In the genomic region with DNA sequence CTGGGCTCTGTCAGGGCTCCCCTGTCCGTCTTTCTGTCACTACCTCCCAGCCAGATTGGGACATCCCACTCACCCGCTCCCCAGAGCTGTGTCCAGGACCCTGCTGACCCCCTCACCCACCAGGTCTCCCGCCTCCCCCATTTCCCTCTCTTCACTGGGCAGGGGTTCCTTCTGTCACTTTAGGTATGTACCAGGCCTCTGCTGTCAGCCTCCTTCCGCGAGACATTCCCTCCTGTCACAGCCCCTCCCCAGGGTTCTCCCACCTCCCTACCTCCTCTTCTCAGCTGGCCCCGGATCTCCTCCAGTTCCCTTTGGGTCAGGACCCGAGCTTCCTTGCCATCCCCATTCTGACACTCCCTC, we compare ENCODE assay signal across 8 cellular contexts. TPM values are rescaled to one million over a fixed set of nuclear protein-coding genes. Genes with fewer than 3 reads are reported as not detected.
A peak's percentile ranks its signal among the peaks of the same experiment; 100 is the strongest.
DNase-seq lines count a peak whose midpoint lies in the region; ATAC-seq and TF ChIP-seq lines count a peak whose summit lies in the region.

No MANE protein-coding gene starts in this region.

- no peaks in the 10 kb centered on the region for H3K9me2 ChIP-seq in hepatocyte (replicated peaks; ENCODE audit: insufficient read depth)

- WGBS in hepatocyte (ENCODE audit: low lambda C conversion rate, missing lambda C conversion rate) = 6% methylated on average over 7 of the region's 7 CpGs

- intact Hi-C loops in activated CD4-positive, alpha-beta memory T cell treated with anti-CD3 and anti-CD28 coated beads for 36 hours (cut with micrococcal nuclease) = loop anchor here (5.0 to 10.0 kb wide), 3 partner anchors 269 to 581 kb away; partner anchors contain the start of genes SHB, SLC25A51 and TRMT10B

- no peak for ATAC-seq in HG03025 (IDR thresholded peaks at IDR 0.05; ENCODE audit: low FRiP score, unreplicated experiment)
- ATAC-seq in GM21360 (IDR thresholded peaks at IDR 0.05; ENCODE audit: unreplicated experiment) = no peak

- CTCF ChIA-PET in activated CD4-positive, alpha-beta memory T cell treated with anti-CD3 and anti-CD28 coated beads for 36 hours (lab: Charles Lee) = interaction anchor here (1.0 to 2.9 kb wide), 3 partner anchors 75 to 108 kb away, joined by 4 to 12 read pairs (median 5); partner anchors contain the start of gene TOMM5

- H3K36me3 Mint-ChIP-seq in activated CD4-positive, alpha-beta memory T cell treated with anti-CD3 and anti-CD28 coated beads for 36 hours = peaks cover 40% of the 10 kb centered on the region

- POLR2A ChIA-PET in activated CD4-positive, alpha-beta memory T cell treated with anti-CD3 and anti-CD28 coated beads for 36 hours (lab: Charles Lee) = interaction anchor here (0.9 to 3.5 kb wide), 6 partner anchors 15 to 417 kb away, joined by 3 to 24 read pairs (median 4); partner anchors contain the start of genes TOMM5 and ZBTB5

- H3K9me3 Mint-ChIP-seq in activated CD4-positive, alpha-beta memory T cell treated with anti-CD3 and anti-CD28 coated beads for 36 hours = no peaks in the 10 kb centered on the region

- H3K27ac ChIP-seq in hepatocyte (peak overlapping the region; percentile 58), skin epidermis (peak overlapping the region in 20 of 21 experiments; percentile 28 to 95 (median 82))

- no peaks in the 10 kb centered on the region for H3K9me3 ChIP-seq in hepatocyte (ENCODE audit: low read depth)

- peaks cover 35% of the 10 kb centered on the region for H3K4me1 Mint-ChIP-seq in activated CD4-positive, alpha-beta memory T cell treated with anti-CD3 and anti-CD28 coated beads for 36 hours (ENCODE audit: low read depth)

- no peaks in the 10 kb centered on the region for H3K27me3 ChIP-seq in hepatocyte

- H3K27me3 Mint-ChIP-seq in activated CD4-positive, alpha-beta memory T cell treated with anti-CD3 and anti-CD28 coated beads for 36 hours = peaks cover 6% of the 10 kb centered on the region

- peak overlapping the region; percentile 91 for H3K27ac Mint-ChIP-seq in activated CD4-positive, alpha-beta memory T cell treated with anti-CD3 and anti-CD28 coated beads for 36 hours

- no peaks in the 10 kb centered on the region for H4K20me1 ChIP-seq in hepatocyte (ENCODE audit: insufficient read depth, poor library complexity, severe bottlenecking)

- H3K4me3 ChIP-seq in HFF-Myc (replicated peaks; ENCODE audit: low read depth, low read length) (peak overlapping the region; percentile 99), hepatocyte (peak overlapping the region; percentile 56), skin epidermis (peak overlapping the region; percentile 52 to 84 (median 76))

- peak overlapping the region; percentile 97 for H3K4me2 ChIP-seq in hepatocyte

- H3K4me1 ChIP-seq in hepatocyte (ENCODE audit: insufficient read depth) = peaks cover 6% of the 10 kb centered on the region

- H3K79me2 ChIP-seq in hepatocyte = peaks cover 9% of the 10 kb centered on the region

- DNase-seq in HFF-Myc (ENCODE audit: extremely low read depth, low read depth) = no peak
- no peak for DNase-seq in activated CD4-positive, alpha-beta memory T cell treated with anti-CD3 and anti-CD28 coated beads for 36 hours
- DNase-seq in hepatocyte (ENCODE audit: low spot score) = no peak
- DNase-seq in NCI-H1092 (lab: John Stamatoyannopoulos, UW) = no peak
- no peak for DNase-seq in NCI-H1436 treated with DMSO at 0.1 percent for 48 hours (lab: John Stamatoyannopoulos, UW)

- peak overlapping the region; percentile 88 for H3K4me3 Mint-ChIP-seq in activated CD4-positive, alpha-beta memory T cell treated with anti-CD3 and anti-CD28 coated beads for 36 hours

- peak overlapping the region; percentile 69 for H2AFZ ChIP-seq in hepatocyte

- TF ChIP-seq CTCF in HFF-Myc (IDR thresholded peaks at IDR 0.05; ENCODE audit: low read depth, low read length, missing control alignments) (no peak), hepatocyte (IDR thresholded peaks at IDR 0.05; ENCODE audit: poor library complexity) (no peak)

- no peaks in the 10 kb centered on the region for H3K36me3 ChIP-seq in hepatocyte (replicated peaks; ENCODE audit: insufficient read depth, low read depth)

RNA-seq across cellular contexts. Expression of gene POLR1E, which starts 0.5 kb away (rescaled TPM):
- total RNA-seq in activated CD4-positive, alpha-beta memory T cell treated with anti-CD3 and anti-CD28 coated beads for 36 hours = 10 to 100 TPM; 56.7 to 58.0 TPM
- total RNA-seq in hepatocyte = 13.3 and 13.6 TPM in 2 replicates
- polyA plus RNA-seq in hepatocyte = 6.5 and 8.4 TPM in 2 replicates

RNA-seq across cellular contexts. Expression of gene ZBTB5, which starts 21.0 kb away (rescaled TPM):
- 1 to 10 TPM; 8.3 to 9.3 TPM for total RNA-seq in activated CD4-positive, alpha-beta memory T cell treated with anti-CD3 and anti-CD28 coated beads for 36 hours
- total RNA-seq in hepatocyte = 16.1 and 21.8 TPM in 2 replicates
- polyA plus RNA-seq in hepatocyte = 3.8 and 4.3 TPM in 2 replicates
